In genomic region chr9:131539223-131539923, GRCh38 we compare ENCODE assay signal across 19 cellular contexts. TPM values are rescaled to one million over a fixed set of nuclear protein-coding genes. Genes with fewer than 3 reads are reported as not detected.
"Had no signal": no experiment of that assay in that cellular context is flagged by ENCODE, and none has a peak within 500 bp of the region (broad histone marks: within the 10 kb centered on the region; RNA-seq: fewer than 3 reads in every experiment).

No MANE protein-coding gene starts in this region.

- H3K36me3 ChIP-seq: heart left ventricle, spleen had no signal

- H3K4me3 Mint-ChIP-seq: nephron progenitor cell; stimulated activated naive B cell treated with anti-CD40 and anti-IgM and Interleukin-4, amounts not matched to agents 10 μg/mL and 1 μg/mL and 100 μg/mL, for 72 hours had no signal

- H3K27ac ChIP-seq: heart left ventricle, spleen had no signal

- H3K27ac Mint-ChIP-seq: activated T-helper 2 cell treated with anti-CD3 and anti-CD28 coated beads, Interferon-gamma antibody, Interleukin-2, Interleukin-4, amounts not matched to agents 10 μg/mL and 5 μg/mL and 100 μg/mL, durations not matched to agents 14 hours and 24 hours and 36 hours; nephron progenitor cell; stimulated activated naive B cell treated with anti-CD40 and anti-IgM and Interleukin-4, amounts not matched to agents 10 μg/mL and 1 μg/mL and 100 μg/mL, for 72 hours had no signal

- ATAC-seq: heart left ventricle; mucosa of descending colon; sciatic nerve; stimulated activated naive B cell treated with anti-CD40 and anti-IgM and Interleukin-4, amounts not matched to agents 10 μg/mL and 1 μg/mL and 100 μg/mL, for 72 hours had no signal

- DNase-seq: activated CD4-positive, alpha-beta T cell treated with anti-CD3 and anti-CD28 coated beads for 48 hours; caudate nucleus; cortex of kidney; effector CD8-positive, alpha-beta T cell; heart left ventricle; mammary epithelial cell; nephron progenitor cell; spleen; stimulated activated CD4-positive, alpha-beta T cell treated with anti-CD3 and anti-CD28 coated beads, Interleukin-1b, Interleukin-23, amount 100 ng/mL, for 48 hours; stimulated activated naive B cell treated with anti-CD40 and anti-IgM and Interleukin-4, amounts not matched to agents 10 μg/mL and 1 μg/mL and 100 μg/mL, for 72 hours; trophoblast cell had no signal

- H3K4me3 ChIP-seq: heart left ventricle, mucosa of descending colon, spleen had no signal

RNA-seq across cellular contexts. Expression of gene PRRT1B, which starts 6.0 kb away (rescaled TPM):
- total RNA-seq: activated T-helper 2 cell treated with anti-CD3 and anti-CD28 coated beads, Interferon-gamma antibody, Interleukin-2, Interleukin-4, amounts not matched to agents 10 μg/mL and 5 μg/mL and 100 μg/mL, durations not matched to agents 14 hours and 24 hours and 36 hours; fibroblast of lung; frontal cortex; heart left ventricle; mammary epithelial cell; osteocyte; pulmonary artery endothelial cell; sciatic nerve; spleen; T-helper 1 cell treated with Interleukin-12 subunit alpha and Interleukin-12 subunit beta and Interleukin-4 antibody, amounts not matched to agents 30 ng/mL and 1 ng/mL, for 36 hours had no signal
- polyA plus RNA-seq: fibroblast of lung, heart left ventricle, mammary epithelial cell, spleen had no signal
